ENCODE assay signal across 26 cellular contexts in genomic region chr5:88895681-88896501, GRCh38.
"Had no signal": no experiment of that assay in that cellular context is flagged by ENCODE, and none has a peak within 500 bp of the region (broad histone marks: within the 10 kb centered on the region; RNA-seq: fewer than 3 reads in every experiment).

No MANE protein-coding gene starts in this region.

- ATAC-seq: activated CD8-positive, alpha-beta memory T cell treated with anti-CD3 and anti-CD28 coated beads, Interleukin-2, amount 10 ng/mL, durations not matched to agents 7 days and 5 days; Panc1; Right ventricle myocardium inferior; T-cell had no signal

- H3K36me3 ChIP-seq: WERI-Rb-1 had no signal

- H3K4me3 ChIP-seq: SK-N-MC had no signal

- H3K27ac ChIP-seq: SK-N-MC, WERI-Rb-1 had no signal

- DNase-seq: activated CD4-positive, alpha-beta T cell treated with anti-CD3 and anti-CD28 coated beads for 48 hours; activated CD4-positive, alpha-beta T cell treated with anti-CD3 and anti-CD28 coated beads, Interleukin-2, amount 50 U/mL, for 48 hours; activated CD4-positive, CD25-positive, alpha-beta regulatory T cell treated with anti-CD3 and anti-CD28 coated beads, Interleukin-2, amount 50 U/mL, for 72 hours; activated CD8-positive, alpha-beta memory T cell treated with anti-CD3 and anti-CD28 coated beads, Interleukin-2, amount 10 ng/mL, durations not matched to agents 7 days and 5 days; activated effector memory CD4-positive, alpha-beta T cell treated with Interleukin-2 at 50 U/mL for 16 hours; activated naive CD4-positive, alpha-beta T cell; activated T-cell treated with anti-CD3 and anti-CD28 coated beads, Interleukin-2, amount 50 U/mL, for 24 hours; amniotic stem cell; NCI-H1092; NCI-H1417; NCI-H1930; NCI-H2171; NCI-H345; NCI-H510A; NCI-H526 treated with DMSO at 0.1 percent for 48 hours; NK-92 treated with Interleukin-12 subunit alpha and Interleukin-12 subunit beta, amount 100 ng/mL, for 24 hours; RPMI8226; T-cell; T-helper 2 cell; T1000; WERI-Rb-1 had no signal

- FAIRE-seq: astrocyte, TTC549 had no signal
